Comparison of ENCODE assay signal across 17 cellular contexts in the genomic region with DNA sequence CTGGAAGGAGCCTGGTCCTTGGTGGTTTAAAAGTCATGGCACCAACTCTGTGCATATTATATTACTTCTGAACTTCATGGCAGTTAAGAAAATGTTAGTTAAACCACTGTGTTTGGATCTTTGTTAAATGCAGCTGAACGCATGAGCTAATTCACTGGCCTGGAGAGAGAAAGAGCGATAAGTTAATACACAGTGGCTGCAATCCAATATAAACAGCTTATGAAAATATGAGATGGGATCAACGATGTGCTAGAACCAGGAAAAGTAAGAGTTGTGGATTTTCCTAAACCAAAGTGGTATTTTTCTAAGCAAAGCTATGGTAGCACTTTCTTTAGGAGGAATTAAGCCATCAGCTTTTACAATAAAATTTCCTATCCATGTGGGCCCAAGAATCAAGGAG.
A peak's percentile ranks its signal among the peaks of the same experiment; 100 is the strongest.
DNase-seq lines count a peak whose midpoint lies in the region; ATAC-seq and TF ChIP-seq lines count a peak whose summit lies in the region.
"Had no signal": no experiment of that assay in that cellular context is flagged by ENCODE, and none has a peak within 500 bp of the region (broad histone marks: within the 10 kb centered on the region; RNA-seq: fewer than 3 reads in every experiment).

No MANE protein-coding gene starts in this region.

- peaks cover 7% of the 10 kb centered on the region for H3K4me1 ChIP-seq in HEK293 (ENCODE audit: control insufficient read depth, insufficient read depth, low read length)
- H3K4me1 ChIP-seq in PC-3 (ENCODE audit: insufficient read depth, low read length) = peaks cover 7% of the 10 kb centered on the region; the same call in 1 of the 2 replicates
- H3K4me1 ChIP-seq in fibroblast of lung (ENCODE audit: control insufficient read depth, extremely low read depth, insufficient read depth, low read length) = no peaks in the 10 kb centered on the region
- H3K4me1 ChIP-seq: SJSA1 had no signal

- H3K4me3 ChIP-seq in HEK293 (ENCODE audit: low read depth, low read length) (no peak overlapping the region), PC-3 (ENCODE audit: low read length) (no peak overlapping the region), fibroblast of lung (replicated peaks in 1 of 4; ENCODE audit: control extremely low read depth in 1 of 4, insufficient read depth in 1 of 4, low read depth in 3 of 4, low read length in 4 of 4) (no peak overlapping the region)
- H3K4me3 ChIP-seq: SJSA1 had no signal

- no peak overlapping the region for H3K4me3 Mint-ChIP-seq in nephron
- no peak overlapping the region for H3K4me3 Mint-ChIP-seq in activated naive CD8-positive, alpha-beta T cell treated with anti-CD3 and anti-CD28 coated beads for 36 hours
- H3K4me3 Mint-ChIP-seq: CD14-positive monocyte had no signal

- POLR2A ChIA-PET in HEK293 (lab: Yijun Ruan, JAX) (no interaction called here), PC-3 (lab: Charles Lee; ENCODE audit: unreplicated experiment) (no interaction called here)

- H3K79me2 ChIP-seq in PC-3 (ENCODE audit: low read length) = no peaks in the 10 kb centered on the region
- H3K79me2 ChIP-seq in fibroblast of lung (ENCODE audit: control insufficient read depth, insufficient read depth, low read length) = no peaks in the 10 kb centered on the region

- CTCF ChIA-PET in HEK293 (lab: Yijun Ruan, JAX) (interaction anchor here (0.6 to 1.3 kb wide), 2 partner anchors 8 to 16 kb away, joined by 3 to 4 read pairs; no protein-coding TSS in a partner anchor), PC-3 (lab: Charles Lee) (no interaction called here)

- no peak overlapping the region for H3K9ac ChIP-seq in PC-3 (ENCODE audit: low read length)
- no peak overlapping the region for H3K9ac ChIP-seq in fibroblast of lung (ENCODE audit: insufficient read depth, low read length)

- H4K20me1 ChIP-seq in PC-3 (ENCODE audit: low read length) (no peaks in the 10 kb centered on the region), fibroblast of lung (ENCODE audit: control insufficient read depth, extremely low read depth, insufficient read depth, low read length) (no peaks in the 10 kb centered on the region)

- H3K9me3 Mint-ChIP-seq in nephron = peaks cover 5% of the 10 kb centered on the region
- no peaks in the 10 kb centered on the region for H3K9me3 Mint-ChIP-seq in activated naive CD8-positive, alpha-beta T cell treated with anti-CD3 and anti-CD28 coated beads for 36 hours

- BruUV-seq in PC-3 (replicated peaks; lab: Mats Ljungman, UMichigan) = no TSS peak

- no peak overlapping the region for H3K27ac ChIP-seq in HEK293 (ENCODE audit: extremely low read depth, low read depth, low read length)
- H3K27ac ChIP-seq in PC-3 (ENCODE audit: low read length) = no peak overlapping the region
- no peak overlapping the region for H3K27ac ChIP-seq in fibroblast of lung (ENCODE audit: insufficient read depth, low read length)
- H3K27ac ChIP-seq: SJSA1 had no signal

- H3K4me1 Mint-ChIP-seq in nephron = peaks cover 20% of the 10 kb centered on the region
- peaks cover 2% of the 10 kb centered on the region for H3K4me1 Mint-ChIP-seq in activated naive CD8-positive, alpha-beta T cell treated with anti-CD3 and anti-CD28 coated beads for 36 hours
- H3K4me1 Mint-ChIP-seq: CD14-positive monocyte had no signal

- ATAC-seq in PC-3 = 0 out of 2 replicates have a peak, but pooled peaks have one; percentile 24

- H3K27me3 ChIP-seq in PC-3 (ENCODE audit: low read length) (no peaks in the 10 kb centered on the region), fibroblast of lung (ENCODE audit: control insufficient read depth, insufficient read depth, low read length) (no peaks in the 10 kb centered on the region)
- H3K27me3 ChIP-seq: SJSA1 had no signal

- H3K4me2 ChIP-seq in PC-3 (ENCODE audit: low read length) (no peak overlapping the region), fibroblast of lung (ENCODE audit: extremely low read depth, insufficient read depth, low read length) (no peak overlapping the region)

- no peaks in the 10 kb centered on the region for H3K36me3 Mint-ChIP-seq in nephron (ENCODE audit: low read depth)
- H3K36me3 Mint-ChIP-seq in activated naive CD8-positive, alpha-beta T cell treated with anti-CD3 and anti-CD28 coated beads for 36 hours = no peaks in the 10 kb centered on the region
- H3K36me3 Mint-ChIP-seq: CD14-positive monocyte had no signal

- H3K36me3 ChIP-seq in HEK293 (ENCODE audit: control insufficient read depth in 2 of 2, insufficient read depth in 1 of 2, low read length in 2 of 2) (no peaks in the 10 kb centered on the region), PC-3 (ENCODE audit: low read depth, low read length) (no peaks in the 10 kb centered on the region), fibroblast of lung (ENCODE audit: control insufficient read depth, insufficient read depth, low read length) (no peaks in the 10 kb centered on the region)
- H3K36me3 ChIP-seq: SJSA1 had no signal

- no peaks in the 10 kb centered on the region for H3F3A ChIP-seq in PC-3 (ENCODE audit: low read length, unreplicated experiment)

- H3K27me3 Mint-ChIP-seq in nephron (ENCODE audit: low read depth) = peaks cover 13% of the 10 kb centered on the region
- peaks cover 42% of the 10 kb centered on the region for H3K27me3 Mint-ChIP-seq in activated naive CD8-positive, alpha-beta T cell treated with anti-CD3 and anti-CD28 coated beads for 36 hours

- intact Hi-C loops in PC-3 (cut with micrococcal nuclease) = no loop called here

- H2AFZ ChIP-seq in PC-3 (ENCODE audit: low read length) (no peak overlapping the region), fibroblast of lung (ENCODE audit: low read length) (no peak overlapping the region)

- H3K27ac Mint-ChIP-seq in nephron = peak overlapping the region in 2 of 3 experiments; percentile 4 to 10
- no peak overlapping the region for H3K27ac Mint-ChIP-seq in activated naive CD8-positive, alpha-beta T cell treated with anti-CD3 and anti-CD28 coated beads for 36 hours
- H3K27ac Mint-ChIP-seq: CD14-positive monocyte had no signal

- H3K9me2 ChIP-seq in PC-3 (replicated peaks; ENCODE audit: low read length) = no peaks in the 10 kb centered on the region

- no peak for TF ChIP-seq CTCF in HEK293 (tag by site-specific recombination; IDR thresholded peaks at IDR 0.05)
- TF ChIP-seq CTCF in PC-3 (conservative IDR thresholded peaks at IDR 0.05; ENCODE audit: low read depth, low read length) = no peak
- no peak for TF ChIP-seq CTCF in fibroblast of lung (conservative IDR thresholded peaks at IDR 0.05 in 1 of 2, IDR thresholded peaks at IDR 0.05 in 1 of 2; ENCODE audit: low read depth in 1 of 2, low read length in 2 of 2)
- no peak for TF ChIP-seq CTCF in nephron (IDR thresholded peaks at IDR 0.05; ENCODE audit: unreplicated experiment in 3 of 3)

- DNase-seq in PC-3 = no peak
- peak; percentile 17 to 70 for DNase-seq in fibroblast of lung (ENCODE audit: low read depth in 2 of 2)
- no peak for DNase-seq in NCI-H345 (lab: John Stamatoyannopoulos, UW)
- DNase-seq in activated CD4-positive, alpha-beta T cell treated with anti-CD3 and anti-CD28 coated beads for 1 hour = no peak
- DNase-seq in effector CD8-positive, alpha-beta T cell (lab: John Stamatoyannopoulos, UW) = no peak
- no peak for DNase-seq in activated naive CD8-positive, alpha-beta T cell treated with anti-CD3 and anti-CD28 coated beads for 36 hours
- DNase-seq: DND-41, GF-D8, H7, NCI-H1105 treated with DMSO at 0.1 percent for 48 hours, NCI-H187, NCI-H2227 treated with DMSO at 0.1 percent for 48 hours, NCI-H526 had no signal

- H3K9me3 ChIP-seq in HEK293 (ENCODE audit: control insufficient read depth, insufficient read depth, low read depth, low read length) = no peaks in the 10 kb centered on the region
- H3K9me3 ChIP-seq in PC-3 (ENCODE audit: low read length) = no peaks in the 10 kb centered on the region
- H3K9me3 ChIP-seq in fibroblast of lung (ENCODE audit: control insufficient read depth, insufficient read depth, low read depth, low read length) = no peaks in the 10 kb centered on the region
- H3K9me3 ChIP-seq: SJSA1 had no signal

TF ChIP-seq in HEK293, 187 proteins besides CTCF, POLR2A, EP300 and RAD21 (continues in another document):
- TF ChIP-seq, protein P1, sequence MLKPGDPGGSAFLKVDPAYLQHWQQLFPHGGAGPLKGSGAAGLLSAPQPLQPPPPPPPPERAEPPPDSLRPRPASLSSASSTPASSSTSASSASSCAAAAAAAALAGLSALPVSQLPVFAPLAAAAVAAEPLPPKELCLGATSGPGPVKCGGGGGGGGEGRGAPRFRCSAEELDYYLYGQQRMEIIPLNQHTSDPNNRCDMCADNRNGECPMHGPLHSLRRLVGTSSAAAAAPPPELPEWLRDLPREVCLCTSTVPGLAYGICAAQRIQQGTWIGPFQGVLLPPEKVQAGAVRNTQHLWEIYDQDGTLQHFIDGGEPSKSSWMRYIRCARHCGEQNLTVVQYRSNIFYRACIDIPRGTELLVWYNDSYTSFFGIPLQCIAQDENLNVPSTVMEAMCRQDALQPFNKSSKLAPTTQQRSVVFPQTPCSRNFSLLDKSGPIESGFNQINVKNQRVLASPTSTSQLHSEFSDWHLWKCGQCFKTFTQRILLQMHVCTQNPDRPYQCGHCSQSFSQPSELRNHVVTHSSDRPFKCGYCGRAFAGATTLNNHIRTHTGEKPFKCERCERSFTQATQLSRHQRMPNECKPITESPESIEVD (tag by site-specific recombination; IDR thresholded peaks at IDR 0.05) = peak; percentile 95
- TF ChIP-seq SP3 (tag by site-specific recombination; IDR thresholded peaks at IDR 0.05) (no peak), ZNF423 (tag by site-specific recombination; IDR thresholded peaks at IDR 0.05) (no peak), ZNF664 (tag by site-specific recombination; IDR thresholded peaks at IDR 0.05) (no peak), IKZF3 (tag by site-specific recombination; IDR thresholded peaks at IDR 0.05) (peak; percentile 40; the same call in 1 of the 2 replicates)
- TF ChIP-seq, protein P2, sequence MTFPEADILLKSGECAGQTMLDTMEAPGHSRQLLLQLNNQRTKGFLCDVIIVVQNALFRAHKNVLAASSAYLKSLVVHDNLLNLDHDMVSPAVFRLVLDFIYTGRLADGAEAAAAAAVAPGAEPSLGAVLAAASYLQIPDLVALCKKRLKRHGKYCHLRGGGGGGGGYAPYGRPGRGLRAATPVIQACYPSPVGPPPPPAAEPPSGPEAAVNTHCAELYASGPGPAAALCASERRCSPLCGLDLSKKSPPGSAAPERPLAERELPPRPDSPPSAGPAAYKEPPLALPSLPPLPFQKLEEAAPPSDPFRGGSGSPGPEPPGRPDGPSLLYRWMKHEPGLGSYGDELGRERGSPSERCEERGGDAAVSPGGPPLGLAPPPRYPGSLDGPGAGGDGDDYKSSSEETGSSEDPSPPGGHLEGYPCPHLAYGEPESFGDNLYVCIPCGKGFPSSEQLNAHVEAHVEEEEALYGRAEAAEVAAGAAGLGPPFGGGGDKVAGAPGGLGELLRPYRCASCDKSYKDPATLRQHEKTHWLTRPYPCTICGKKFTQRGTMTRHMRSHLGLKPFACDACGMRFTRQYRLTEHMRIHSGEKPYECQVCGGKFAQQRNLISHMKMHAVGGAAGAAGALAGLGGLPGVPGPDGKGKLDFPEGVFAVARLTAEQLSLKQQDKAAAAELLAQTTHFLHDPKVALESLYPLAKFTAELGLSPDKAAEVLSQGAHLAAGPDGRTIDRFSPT (tag by site-specific recombination; IDR thresholded peaks at IDR 0.05) = no peak

Comparison
In these comparisons a context has a peak if more than half of its experiments do, and no peak if none do; other contexts are left out.
1. DNase-seq: peak in fibroblast of lung (2 of 2); none in PC-3 (single experiment), NCI-H345 (single experiment), activated CD4-positive, alpha-beta T cell treated with anti-CD3 and anti-CD28 coated beads for 1 hour (single experiment), effector CD8-positive, alpha-beta T cell (single experiment) and activated naive CD8-positive, alpha-beta T cell treated with anti-CD3 and anti-CD28 coated beads for 36 hours (single experiment).